ENCODE assay signal across 8 cellular contexts in genomic region chr2:61694312-61695274, GRCh38.
DNase-seq lines count a peak whose midpoint lies in the region; ATAC-seq, FAIRE-seq and TF ChIP-seq lines count a peak whose summit lies in the region.

No MANE protein-coding gene starts in this region.

- peak; percentile 25 for DNase-seq in D721Med (ENCODE audit: insufficient read length, low spot score)
- peak; percentile 88 for DNase-seq in HTR-8/SVneo (ENCODE audit: insufficient read length, low spot score)
- peak; percentile 87 for DNase-seq in RPMI7951 (ENCODE audit: low read depth)
- peak; percentile 67 for DNase-seq in activated gamma-delta T cell (lab: John Stamatoyannopoulos, UW)
- peak; percentile 84 to 96 for DNase-seq in foreskin fibroblast
- DNase-seq in neural progenitor cell (ENCODE audit: low spot score) = peak; percentile 96

- H3K27me3 ChIP-seq in neural progenitor cell (no peaks in the 10 kb centered on the region), stomach smooth muscle (ENCODE audit: control insufficient read depth in 1 of 2, insufficient read depth in 2 of 2, low read length in 2 of 2) (no peaks in the 10 kb centered on the region)

- H3K27ac ChIP-seq in neural progenitor cell = no peak overlapping the region
- H3K27ac ChIP-seq in stomach smooth muscle (ENCODE audit: low read length) = peak overlapping the region; percentile 80

- FAIRE-seq in D721Med (lab: Jason Lieb, UNC) (no peak), HTR-8/SVneo (lab: Jason Lieb, UNC) (no peak)

- H3K27me3 Mint-ChIP-seq in neural progenitor cell (ENCODE audit: insufficient read depth, low read depth) = peaks cover 2% of the 10 kb centered on the region

- peak overlapping the region; percentile 77 for H3K4me2 ChIP-seq in neural progenitor cell

- H3K9me3 Mint-ChIP-seq in neural progenitor cell = no peaks in the 10 kb centered on the region

- H3F3A ChIP-seq in neural progenitor cell (ENCODE audit: low read depth) = peaks cover 11% of the 10 kb centered on the region

- H3K4me1 ChIP-seq in neural progenitor cell (peaks cover 5% of the 10 kb centered on the region), stomach smooth muscle (ENCODE audit: control insufficient read depth, insufficient read depth, low read length) (peaks cover 10% of the 10 kb centered on the region)

- no peaks in the 10 kb centered on the region for H4K20me1 ChIP-seq in neural progenitor cell (ENCODE audit: low read depth)

- H3K9ac ChIP-seq in neural progenitor cell (no peak overlapping the region), stomach smooth muscle (ENCODE audit: low read length in 2 of 2) (peak overlapping the region; percentile 79 to 86)

- H3K4me3 ChIP-seq in foreskin fibroblast (ENCODE audit: low read depth in 1 of 2, low read length in 2 of 2) = peak overlapping the region; percentile 76 to 86
- H3K4me3 ChIP-seq in neural progenitor cell = peak overlapping the region; percentile 69
- peak overlapping the region; percentile 93 to 96 for H3K4me3 ChIP-seq in stomach smooth muscle (ENCODE audit: low read length in 2 of 2)

- H3K4me3 Mint-ChIP-seq in neural progenitor cell = peak overlapping the region; percentile 85

- peak overlapping the region; percentile 100 for H2AFZ ChIP-seq in neural progenitor cell (replicated peaks)

- H3K36me3 ChIP-seq in neural progenitor cell (no peaks in the 10 kb centered on the region), stomach smooth muscle (ENCODE audit: control insufficient read depth in 2 of 2, insufficient read depth in 2 of 2, low read length in 2 of 2) (no peaks in the 10 kb centered on the region)

- TF ChIP-seq CTCF in D721Med (IDR thresholded peaks at IDR 0.05; ENCODE audit: insufficient read depth, missing control alignments) (peak; percentile 30), foreskin fibroblast (IDR thresholded peaks at IDR 0.05; ENCODE audit: low read depth, low read length) (peak; percentile 46), neural progenitor cell (IDR thresholded peaks at IDR 0.05) (peak; percentile 70)

- no peaks in the 10 kb centered on the region for H3K79me2 ChIP-seq in neural progenitor cell (ENCODE audit: low read depth)

- peak; percentile 87 for ATAC-seq in GM21367 (IDR thresholded peaks at IDR 0.05; ENCODE audit: unreplicated experiment)

- peaks cover 4% of the 10 kb centered on the region for H3K4me1 Mint-ChIP-seq in neural progenitor cell

- H3K27ac Mint-ChIP-seq in neural progenitor cell = no peak overlapping the region

- no peaks in the 10 kb centered on the region for H3K36me3 Mint-ChIP-seq in neural progenitor cell

- no peaks in the 10 kb centered on the region for H3K9me3 ChIP-seq in neural progenitor cell (ENCODE audit: low read depth)
- no peaks in the 10 kb centered on the region for H3K9me3 ChIP-seq in stomach smooth muscle (ENCODE audit: control insufficient read depth in 2 of 2, low read length in 2 of 2)

Comparison
In these comparisons a context has a peak if more than half of its experiments do, and no peak if none do; other contexts are left out.
1. DNase-seq: peak in every context shown above with its lines; median percentile 96 in neural progenitor cell; 90 in foreskin fibroblast; 88 in HTR-8/SVneo; 87 in RPMI7951; 67 in activated gamma-delta T cell; 25 in D721Med.